Comparison of ENCODE assay signal across 22 cellular contexts in the genomic region with DNA sequence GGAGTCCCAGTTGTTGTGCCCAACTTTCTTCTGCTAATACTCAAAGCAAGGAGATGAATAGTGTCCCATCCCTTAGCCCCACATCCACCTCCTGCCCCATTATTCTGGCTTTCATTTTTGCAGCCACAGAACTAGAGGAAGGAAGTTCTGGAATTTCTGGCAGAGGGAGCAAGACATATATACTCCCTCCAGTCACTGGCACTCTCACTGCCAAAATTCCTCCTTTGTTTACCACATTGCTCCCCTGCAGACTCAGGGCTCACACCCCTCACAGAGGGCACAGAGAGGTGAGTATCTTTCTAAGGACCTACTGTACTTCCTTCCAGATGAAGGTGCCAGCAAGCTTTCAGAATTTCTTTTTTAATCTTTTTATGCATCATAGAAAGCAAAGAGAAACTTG.
A peak's percentile ranks its signal among the peaks of the same experiment; 100 is the strongest.
DNase-seq lines count a peak whose midpoint lies in the region; FAIRE-seq and TF ChIP-seq lines count a peak whose summit lies in the region.
"Had no signal": no experiment of that assay in that cellular context is flagged by ENCODE, and none has a peak within 500 bp of the region (broad histone marks: within the 10 kb centered on the region; RNA-seq: fewer than 3 reads in every experiment).

No MANE protein-coding gene starts in this region.

- H3K4me2 ChIP-seq in SK-N-SH (peak overlapping the region; percentile 63), H1 (ENCODE audit: insufficient read depth in 1 of 2, low read depth in 2 of 2, low read length in 2 of 2) (no peak overlapping the region)

- H3K18ac ChIP-seq in H1 (ENCODE audit: extremely low read depth, low read length) = no peak overlapping the region

- H3K23ac ChIP-seq in H1 (ENCODE audit: insufficient read length) = no peak overlapping the region

- H3K14ac ChIP-seq in H1 (ENCODE audit: insufficient read length) = no peak overlapping the region

- H2AFZ ChIP-seq in SK-N-SH (ENCODE audit: low read depth) (0 out of 2 replicates have a peak overlapping the region, but pooled peaks have one; percentile 65), H1 (ENCODE audit: low read length) (peak overlapping the region; percentile 31; the same call in 1 of the 2 replicates)
- H2AFZ ChIP-seq: parathyroid adenoma had no signal

- H3K9me3 ChIP-seq in SK-N-SH (no peaks in the 10 kb centered on the region), H1 (ENCODE audit: insufficient read depth in 2 of 2, low read depth in 1 of 2, low read length in 1 of 2) (no peaks in the 10 kb centered on the region), transverse colon (no peaks in the 10 kb centered on the region)
- H3K9me3 ChIP-seq: Caco-2, HAP-1 had no signal

- no peak overlapping the region for H4K5ac ChIP-seq in H1 (ENCODE audit: insufficient read length, low read depth, low read length)

- H3K56ac ChIP-seq in H1 (replicated peaks; ENCODE audit: insufficient read length, low read depth, low read length) = no peak overlapping the region

- H2BK20ac ChIP-seq in H1 (ENCODE audit: low read length) = no peak overlapping the region

- intact Hi-C loops in transverse colon (cut with DNase I; ENCODE audit: low total_unique reads) = no loop called here

- in situ Hi-C loops in transverse colon (cut with MboI; ENCODE audit: low pct_ligation_motif_present in 1 of 4, low pct_unique_long_range_greater_than_20kb in 1 of 4, low sequenced_read_pairs in 3 of 4) = no loop called here

- peaks cover 18% of the 10 kb centered on the region for H3K4me1 Mint-ChIP-seq in osteocyte (ENCODE audit: unreplicated experiment)

- H3K36me3 Mint-ChIP-seq in osteocyte (ENCODE audit: unreplicated experiment) = no peaks in the 10 kb centered on the region
- H3K36me3 Mint-ChIP-seq: activated naive CD8-positive, alpha-beta T cell had no signal

- no peak overlapping the region for H3K4ac ChIP-seq in H1 (replicated peaks; ENCODE audit: insufficient read length, low read depth, low read length)

- H4K8ac ChIP-seq in H1 (ENCODE audit: extremely low read depth, insufficient read depth, low read length) = no peak overlapping the region

- 0 out of 2 replicates have a peak overlapping the region, but pooled peaks have one; percentile 56 for H2BK12ac ChIP-seq in H1 (ENCODE audit: low read depth, low read length)

- H3K27me3 Mint-ChIP-seq in osteocyte (ENCODE audit: unreplicated experiment) = no peaks in the 10 kb centered on the region
- H3K27me3 Mint-ChIP-seq: activated naive CD8-positive, alpha-beta T cell had no signal

- H3K9me2 ChIP-seq in SK-N-SH = no peaks in the 10 kb centered on the region

- no peaks in the 10 kb centered on the region for H3K27me3 ChIP-seq in SK-N-SH (ENCODE audit: insufficient read depth)
- H3K27me3 ChIP-seq in H1 (replicated peaks in 1 of 4; ENCODE audit: control insufficient read depth in 3 of 4, extremely low read depth in 1 of 4, insufficient read depth in 3 of 4, low read length in 3 of 4) = no peaks in the 10 kb centered on the region; a peak in 1 of 7 replicates
- no peaks in the 10 kb centered on the region for H3K27me3 ChIP-seq in transverse colon

- no peak overlapping the region for H3K4me3 Mint-ChIP-seq in osteocyte (ENCODE audit: unreplicated experiment)
- H3K4me3 Mint-ChIP-seq: activated CD8-positive, alpha-beta T cell treated with anti-CD3 and anti-CD28 coated beads, Interleukin-2, amount 10 ng/mL, durations not matched to agents 7 days and 5 days; activated naive CD8-positive, alpha-beta T cell; activated T-cell treated with anti-CD3 and anti-CD28 coated beads, Interleukin-2, amount 50 U/mL, for 4 hours; endodermal cell; T-helper 1 cell treated with Interleukin-12 subunit alpha and Interleukin-12 subunit beta and Interleukin-4 antibody, amounts not matched to agents 30 μg/mL and 1 μg/mL, for 36 hours had no signal

- peak overlapping the region; percentile 34 to 90; a peak in 3 of 4 replicates for H3K27ac ChIP-seq in SK-N-SH (ENCODE audit: low read depth in 2 of 2, low read length in 1 of 2)
- no peak overlapping the region for H3K27ac ChIP-seq in H1 (ENCODE audit: low read depth, low read length)
- no peak overlapping the region for H3K27ac ChIP-seq in transverse colon
- H3K27ac ChIP-seq: parathyroid adenoma had no signal

- TF ChIP-seq RAD21 in SK-N-SH (IDR thresholded peaks at IDR 0.05; ENCODE audit: low read length) (no peak), H1 (IDR thresholded peaks at IDR 0.05 in 1 of 2, conservative IDR thresholded peaks at IDR 0.05 in 1 of 2; ENCODE audit: low read depth in 2 of 2, low read length in 2 of 2) (no peak)

- TF ChIP-seq CTCF in SK-N-SH (IDR thresholded peaks at IDR 0.05) (no peak), H1 (IDR thresholded peaks at IDR 0.05; ENCODE audit: control extremely low read depth in 1 of 3, insufficient read depth in 1 of 3, low read depth in 1 of 3, low read length in 3 of 3) (no peak), osteocyte (IDR thresholded peaks at IDR 0.05) (no peak), D721Med (IDR thresholded peaks at IDR 0.05; ENCODE audit: insufficient read depth, missing control alignments) (no peak), transverse colon (IDR thresholded peaks at IDR 0.05) (no peak)

- peak overlapping the region in 1 of 2 experiments; percentile 27; a peak in 1 of 4 replicates for H3K4me3 ChIP-seq in SK-N-SH (ENCODE audit: low read depth in 2 of 2, low read length in 1 of 2)
- no peak overlapping the region for H3K4me3 ChIP-seq in H1 (ENCODE audit: extremely low read depth in 1 of 4, insufficient read depth in 2 of 4, low read depth in 3 of 4, low read length in 4 of 4)
- H3K4me3 ChIP-seq in transverse colon = no peak overlapping the region
- H3K4me3 ChIP-seq: HAP-1 had no signal

- POLR2A ChIA-PET in SK-N-SH (lab: Yijun Ruan, JAX) = no interaction called here
- POLR2A ChIA-PET in H1 (lab: Charles Lee; ENCODE audit: partially characterized antibody) = interaction anchor here (1.6 kb wide), 1 partner anchor 9 kb away, joined by 5 read pairs; no protein-coding TSS in a partner anchor

- no peaks in the 10 kb centered on the region for H3K23me2 ChIP-seq in H1 (ENCODE audit: low read depth, low read length)

- no peaks in the 10 kb centered on the region for H4K20me1 ChIP-seq in SK-N-SH (ENCODE audit: insufficient read depth)
- H4K20me1 ChIP-seq in H1 (replicated peaks in 1 of 2; ENCODE audit: control insufficient read depth in 1 of 2, insufficient read depth in 2 of 2, low read length in 2 of 2) = no peaks in the 10 kb centered on the region

- peak overlapping the region; percentile 3 for H3K27ac Mint-ChIP-seq in osteocyte (ENCODE audit: unreplicated experiment)
- H3K27ac Mint-ChIP-seq: activated CD8-positive, alpha-beta T cell treated with anti-CD3 and anti-CD28 coated beads, Interleukin-2, amount 10 ng/mL, durations not matched to agents 7 days and 5 days; activated naive CD8-positive, alpha-beta T cell; endodermal cell; T-helper 1 cell treated with Interleukin-12 subunit alpha and Interleukin-12 subunit beta and Interleukin-4 antibody, amounts not matched to agents 30 μg/mL and 1 μg/mL, for 36 hours had no signal

- no peak overlapping the region for H2AK5ac ChIP-seq in H1 (ENCODE audit: low read depth, low read length)

- no peak overlapping the region for H2BK15ac ChIP-seq in H1 (ENCODE audit: low read length)

- H2BK5ac ChIP-seq in H1 (ENCODE audit: low read depth, low read length) = no peak overlapping the region

- H3K79me2 ChIP-seq in SK-N-SH (ENCODE audit: insufficient read depth) = no peaks in the 10 kb centered on the region
- H3K79me2 ChIP-seq in H1 (ENCODE audit: control insufficient read depth in 1 of 2, insufficient read depth in 2 of 2, low read length in 2 of 2) = no peaks in the 10 kb centered on the region
- H3K79me2 ChIP-seq: parathyroid adenoma had no signal

- CTCF ChIA-PET in SK-N-SH (lab: Yijun Ruan, JAX) = no interaction called here
- CTCF ChIA-PET in H1 (lab: Charles Lee; ENCODE audit: partially characterized antibody) = no interaction called here

- H3K4me1 ChIP-seq in SK-N-SH (ENCODE audit: control insufficient read depth in 1 of 2, insufficient read depth in 2 of 2, low read depth in 1 of 2, low read length in 1 of 2) (peaks cover 0 to 7% of the 10 kb centered on the region in 2 experiments; a peak in 3 of 4 replicates), H1 (replicated peaks in 1 of 4; ENCODE audit: control insufficient read depth in 3 of 4, insufficient read depth in 4 of 4, low read length in 3 of 4) (peaks cover 0 to 17% (median 14%) of the 10 kb centered on the region in 4 experiments; a peak in 6 of 7 replicates), transverse colon (no peaks in the 10 kb centered on the region)
- H3K4me1 ChIP-seq: Caco-2, HAP-1, parathyroid adenoma had no signal

- no peaks in the 10 kb centered on the region for H3K9me3 Mint-ChIP-seq in osteocyte (ENCODE audit: unreplicated experiment)
- H3K9me3 Mint-ChIP-seq: activated T-cell treated with anti-CD3 and anti-CD28 coated beads, Interleukin-2, amount 50 U/mL, for 4 hours; endodermal cell; T-helper 1 cell treated with Interleukin-12 subunit alpha and Interleukin-12 subunit beta and Interleukin-4 antibody, amounts not matched to agents 30 μg/mL and 1 μg/mL, for 36 hours had no signal

- DNase-seq in EL = peak; percentile 4
- no peak for DNase-seq in SK-N-SH
- no peak for DNase-seq in H1 (ENCODE audit: low read depth in 1 of 2, low spot score in 2 of 2)
- no peak for DNase-seq in osteocyte (ENCODE audit: extremely low spot score, unreplicated experiment)
- no peak for DNase-seq in foreskin melanocyte
- DNase-seq in D721Med (ENCODE audit: insufficient read length, low spot score) = no peak
- DNase-seq in NCI-H128 (lab: John Stamatoyannopoulos, UW; ENCODE audit: unreplicated experiment) = no peak
- DNase-seq in transverse colon = no peak
- DNase-seq: activated CD8-positive, alpha-beta T cell treated with anti-CD3 and anti-CD28 coated beads, Interleukin-2, amount 10 ng/mL, durations not matched to agents 7 days and 5 days; activated T-cell treated with anti-CD3 and anti-CD28 coated beads, Interleukin-2, amount 50 U/mL, for 4 hours; Caco-2; cerebellar nuclear complex; endodermal cell; foreskin fibroblast; NCI-H2029 treated with DMSO at 0.1 percent for 48 hours; NCI-H524; Right ventricle myocardium superior; stimulated activated CD4-positive, alpha-beta T cell treated with anti-CD3 and anti-CD28 coated beads, Interleukin-4, amount 100 ng/mL, for 1 hour had no signal

- TF ChIP-seq EP300 in SK-N-SH (IDR thresholded peaks at IDR 0.05; ENCODE audit: borderline replicate concordance in 1 of 2, low read depth in 1 of 2, low read length in 1 of 2) = peak in 1 of 2 experiments; percentile 58; a peak in 1 of 4 replicates
- TF ChIP-seq EP300 in H1 (IDR thresholded peaks at IDR 0.05; ENCODE audit: borderline replicate concordance in 1 of 2, low read depth in 2 of 2, low read length in 2 of 2) = no peak
- TF ChIP-seq EP300 in transverse colon (IDR thresholded peaks at IDR 0.05; ENCODE audit: low read depth) = no peak

- H3K36me3 ChIP-seq in SK-N-SH (replicated peaks in 1 of 2; ENCODE audit: control insufficient read depth in 1 of 2, insufficient read depth in 2 of 2, low read length in 1 of 2) (no peaks in the 10 kb centered on the region), H1 (ENCODE audit: control insufficient read depth in 2 of 4, insufficient read depth in 4 of 4, low read length in 3 of 4) (no peaks in the 10 kb centered on the region), transverse colon (no peaks in the 10 kb centered on the region)
- H3K36me3 ChIP-seq: HAP-1 had no signal

- TF ChIP-seq POLR2A in H1 (IDR thresholded peaks at IDR 0.05; ENCODE audit: control extremely low read depth in 1 of 2, low read depth in 2 of 2, low read length in 2 of 2) (no peak), transverse colon (IDR thresholded peaks at IDR 0.05) (no peak)

- H4K91ac ChIP-seq in H1 (replicated peaks; ENCODE audit: insufficient read length, low read length) = no peak overlapping the region

- FAIRE-seq in H1 (lab: Jason Lieb, UNC) = no peak
- no peak for FAIRE-seq in D721Med (lab: Jason Lieb, UNC)

- H3F3A ChIP-seq in SK-N-SH (replicated peaks; ENCODE audit: insufficient read depth) = peaks cover 17% of the 10 kb centered on the region

- H2BK120ac ChIP-seq in H1 (replicated peaks; ENCODE audit: low read depth, low read length) = no peak overlapping the region

- H3K9ac ChIP-seq in SK-N-SH = peak overlapping the region; percentile 34; the same call in 1 of the 2 replicates
- no peak overlapping the region for H3K9ac ChIP-seq in H1 (replicated peaks in 1 of 4; ENCODE audit: extremely low read depth in 1 of 4, low read depth in 3 of 4, low read length in 3 of 4)
- H3K9ac ChIP-seq: parathyroid adenoma had no signal

- H3K79me1 ChIP-seq in H1 (ENCODE audit: low read depth, low read length) = no peaks in the 10 kb centered on the region

Comparison
In these comparisons a context has a peak if more than half of its experiments do, and no peak if none do; other contexts are left out.
1. H3K27ac ChIP-seq: peak in SK-N-SH (2 of 2); none in H1 (single experiment) and transverse colon (0 of 4).